In genomic region chr2:200130762-200131166, GRCh38 we compare ENCODE assay signal across 2 cellular contexts.
TF ChIP-seq lines count a peak whose summit lies in the region.

No MANE protein-coding gene starts in this region.

TF ChIP-seq in IMR-90, 13 proteins besides CTCF, POLR2A, EP300 and RAD21:
- peak; percentile 36; the same call in 1 of the 2 replicates for TF ChIP-seq MAFK (IDR thresholded peaks at IDR 0.05; ENCODE audit: low read depth, low read length)
- TF ChIP-seq, protein P1, sequence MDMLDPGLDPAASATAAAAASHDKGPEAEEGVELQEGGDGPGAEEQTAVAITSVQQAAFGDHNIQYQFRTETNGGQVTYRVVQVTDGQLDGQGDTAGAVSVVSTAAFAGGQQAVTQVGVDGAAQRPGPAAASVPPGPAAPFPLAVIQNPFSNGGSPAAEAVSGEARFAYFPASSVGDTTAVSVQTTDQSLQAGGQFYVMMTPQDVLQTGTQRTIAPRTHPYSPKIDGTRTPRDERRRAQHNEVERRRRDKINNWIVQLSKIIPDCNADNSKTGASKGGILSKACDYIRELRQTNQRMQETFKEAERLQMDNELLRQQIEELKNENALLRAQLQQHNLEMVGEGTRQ (IDR thresholded peaks at IDR 0.05; ENCODE audit: low read depth, low read length), result no peak

TF ChIP-seq in WTC11, 78 proteins besides CTCF, POLR2A, EP300 and RAD21:
- TF ChIP-seq PRRX2 (CRISPR knock-in tag; IDR thresholded peaks at IDR 0.05) (no peak), TP53 (CRISPR knock-in tag; IDR thresholded peaks at IDR 0.05) (no peak), ZNF396 (CRISPR knock-in tag; IDR thresholded peaks at IDR 0.05; ENCODE audit: borderline replicate concordance) (no peak), MXD4 (CRISPR knock-in tag; IDR thresholded peaks at IDR 0.05; ENCODE audit: borderline replicate concordance) (no peak), ATF3 (CRISPR knock-in tag; conservative IDR thresholded peaks at IDR 0.05) (no peak), ZNF138 (CRISPR knock-in tag; conservative IDR thresholded peaks at IDR 0.05) (no peak), SP1 (CRISPR knock-in tag; conservative IDR thresholded peaks at IDR 0.05) (no peak), NFYB (CRISPR knock-in tag; conservative IDR thresholded peaks at IDR 0.05; ENCODE audit: low read depth) (no peak), ZNF317 (CRISPR knock-in tag; IDR thresholded peaks at IDR 0.05; ENCODE audit: borderline replicate concordance, low read depth) (no peak), CREM (CRISPR knock-in tag; IDR thresholded peaks at IDR 0.05) (no peak), OVOL2 (CRISPR knock-in tag; IDR thresholded peaks at IDR 0.05; ENCODE audit: borderline replicate concordance) (no peak), ATF1 (CRISPR knock-in tag; IDR thresholded peaks at IDR 0.05) (no peak), TEAD4 (CRISPR knock-in tag; IDR thresholded peaks at IDR 0.05) (no peak), NR1H2 (CRISPR knock-in tag; IDR thresholded peaks at IDR 0.05) (no peak), FOXK1 (CRISPR knock-in tag; IDR thresholded peaks at IDR 0.05) (no peak), SOX15 (CRISPR knock-in tag; IDR thresholded peaks at IDR 0.05) (no peak)
- TF ChIP-seq, protein P2, sequence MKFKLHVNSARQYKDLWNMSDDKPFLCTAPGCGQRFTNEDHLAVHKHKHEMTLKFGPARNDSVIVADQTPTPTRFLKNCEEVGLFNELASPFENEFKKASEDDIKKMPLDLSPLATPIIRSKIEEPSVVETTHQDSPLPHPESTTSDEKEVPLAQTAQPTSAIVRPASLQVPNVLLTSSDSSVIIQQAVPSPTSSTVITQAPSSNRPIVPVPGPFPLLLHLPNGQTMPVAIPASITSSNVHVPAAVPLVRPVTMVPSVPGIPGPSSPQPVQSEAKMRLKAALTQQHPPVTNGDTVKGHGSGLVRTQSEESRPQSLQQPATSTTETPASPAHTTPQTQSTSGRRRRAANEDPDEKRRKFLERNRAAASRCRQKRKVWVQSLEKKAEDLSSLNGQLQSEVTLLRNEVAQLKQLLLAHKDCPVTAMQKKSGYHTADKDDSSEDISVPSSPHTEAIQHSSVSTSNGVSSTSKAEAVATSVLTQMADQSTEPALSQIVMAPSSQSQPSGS (CRISPR knock-in tag; IDR thresholded peaks at IDR 0.05; ENCODE audit: borderline replicate concordance, low read depth), result no peak
- TF ChIP-seq, protein P3, sequence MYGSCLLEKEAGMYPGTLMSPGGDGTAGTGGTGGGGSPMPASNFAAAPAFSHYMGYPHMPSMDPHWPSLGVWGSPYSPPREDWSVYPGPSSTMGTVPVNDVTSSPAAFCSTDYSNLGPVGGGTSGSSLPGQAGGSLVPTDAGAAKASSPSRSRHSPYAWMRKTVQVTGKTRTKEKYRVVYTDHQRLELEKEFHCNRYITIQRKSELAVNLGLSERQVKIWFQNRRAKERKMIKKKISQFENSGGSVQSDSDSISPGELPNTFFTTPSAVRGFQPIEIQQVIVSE (CRISPR knock-in tag; IDR thresholded peaks at IDR 0.05; ENCODE audit: borderline replicate concordance), result no peak
- TF ChIP-seq, protein P4, sequence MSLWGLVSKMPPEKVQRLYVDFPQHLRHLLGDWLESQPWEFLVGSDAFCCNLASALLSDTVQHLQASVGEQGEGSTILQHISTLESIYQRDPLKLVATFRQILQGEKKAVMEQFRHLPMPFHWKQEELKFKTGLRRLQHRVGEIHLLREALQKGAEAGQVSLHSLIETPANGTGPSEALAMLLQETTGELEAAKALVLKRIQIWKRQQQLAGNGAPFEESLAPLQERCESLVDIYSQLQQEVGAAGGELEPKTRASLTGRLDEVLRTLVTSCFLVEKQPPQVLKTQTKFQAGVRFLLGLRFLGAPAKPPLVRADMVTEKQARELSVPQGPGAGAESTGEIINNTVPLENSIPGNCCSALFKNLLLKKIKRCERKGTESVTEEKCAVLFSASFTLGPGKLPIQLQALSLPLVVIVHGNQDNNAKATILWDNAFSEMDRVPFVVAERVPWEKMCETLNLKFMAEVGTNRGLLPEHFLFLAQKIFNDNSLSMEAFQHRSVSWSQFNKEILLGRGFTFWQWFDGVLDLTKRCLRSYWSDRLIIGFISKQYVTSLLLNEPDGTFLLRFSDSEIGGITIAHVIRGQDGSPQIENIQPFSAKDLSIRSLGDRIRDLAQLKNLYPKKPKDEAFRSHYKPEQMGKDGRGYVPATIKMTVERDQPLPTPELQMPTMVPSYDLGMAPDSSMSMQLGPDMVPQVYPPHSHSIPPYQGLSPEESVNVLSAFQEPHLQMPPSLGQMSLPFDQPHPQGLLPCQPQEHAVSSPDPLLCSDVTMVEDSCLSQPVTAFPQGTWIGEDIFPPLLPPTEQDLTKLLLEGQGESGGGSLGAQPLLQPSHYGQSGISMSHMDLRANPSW (CRISPR knock-in tag; conservative IDR thresholded peaks at IDR 0.05; ENCODE audit: low read depth), result no peak
